1 cellular context compared by ENCODE assay signal in the genomic region with DNA sequence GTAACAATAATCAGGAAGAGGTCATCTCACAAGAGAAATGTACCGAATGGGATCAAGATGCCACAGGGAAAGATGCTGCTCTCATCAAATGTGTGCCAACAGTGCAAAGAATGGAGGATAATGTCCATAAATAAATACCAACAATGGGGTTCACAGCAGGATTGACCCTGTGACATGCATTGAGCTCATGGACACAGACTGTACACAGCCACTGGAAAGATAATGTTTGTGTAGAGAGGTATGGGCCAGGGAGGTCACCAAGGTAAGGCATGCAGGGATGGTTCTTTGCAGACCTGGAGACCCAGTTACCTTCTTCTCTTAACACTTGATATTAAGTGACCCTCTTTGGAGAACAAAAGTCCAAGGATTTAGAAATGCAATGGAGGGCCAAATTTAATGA.
TF ChIP-seq lines count a peak whose summit lies in the region.

No MANE protein-coding gene starts in this region.

TF ChIP-seq in GM23338, 12 proteins besides CTCF, POLR2A, EP300 and RAD21 (continued from another document):
- TF ChIP-seq, protein P1, sequence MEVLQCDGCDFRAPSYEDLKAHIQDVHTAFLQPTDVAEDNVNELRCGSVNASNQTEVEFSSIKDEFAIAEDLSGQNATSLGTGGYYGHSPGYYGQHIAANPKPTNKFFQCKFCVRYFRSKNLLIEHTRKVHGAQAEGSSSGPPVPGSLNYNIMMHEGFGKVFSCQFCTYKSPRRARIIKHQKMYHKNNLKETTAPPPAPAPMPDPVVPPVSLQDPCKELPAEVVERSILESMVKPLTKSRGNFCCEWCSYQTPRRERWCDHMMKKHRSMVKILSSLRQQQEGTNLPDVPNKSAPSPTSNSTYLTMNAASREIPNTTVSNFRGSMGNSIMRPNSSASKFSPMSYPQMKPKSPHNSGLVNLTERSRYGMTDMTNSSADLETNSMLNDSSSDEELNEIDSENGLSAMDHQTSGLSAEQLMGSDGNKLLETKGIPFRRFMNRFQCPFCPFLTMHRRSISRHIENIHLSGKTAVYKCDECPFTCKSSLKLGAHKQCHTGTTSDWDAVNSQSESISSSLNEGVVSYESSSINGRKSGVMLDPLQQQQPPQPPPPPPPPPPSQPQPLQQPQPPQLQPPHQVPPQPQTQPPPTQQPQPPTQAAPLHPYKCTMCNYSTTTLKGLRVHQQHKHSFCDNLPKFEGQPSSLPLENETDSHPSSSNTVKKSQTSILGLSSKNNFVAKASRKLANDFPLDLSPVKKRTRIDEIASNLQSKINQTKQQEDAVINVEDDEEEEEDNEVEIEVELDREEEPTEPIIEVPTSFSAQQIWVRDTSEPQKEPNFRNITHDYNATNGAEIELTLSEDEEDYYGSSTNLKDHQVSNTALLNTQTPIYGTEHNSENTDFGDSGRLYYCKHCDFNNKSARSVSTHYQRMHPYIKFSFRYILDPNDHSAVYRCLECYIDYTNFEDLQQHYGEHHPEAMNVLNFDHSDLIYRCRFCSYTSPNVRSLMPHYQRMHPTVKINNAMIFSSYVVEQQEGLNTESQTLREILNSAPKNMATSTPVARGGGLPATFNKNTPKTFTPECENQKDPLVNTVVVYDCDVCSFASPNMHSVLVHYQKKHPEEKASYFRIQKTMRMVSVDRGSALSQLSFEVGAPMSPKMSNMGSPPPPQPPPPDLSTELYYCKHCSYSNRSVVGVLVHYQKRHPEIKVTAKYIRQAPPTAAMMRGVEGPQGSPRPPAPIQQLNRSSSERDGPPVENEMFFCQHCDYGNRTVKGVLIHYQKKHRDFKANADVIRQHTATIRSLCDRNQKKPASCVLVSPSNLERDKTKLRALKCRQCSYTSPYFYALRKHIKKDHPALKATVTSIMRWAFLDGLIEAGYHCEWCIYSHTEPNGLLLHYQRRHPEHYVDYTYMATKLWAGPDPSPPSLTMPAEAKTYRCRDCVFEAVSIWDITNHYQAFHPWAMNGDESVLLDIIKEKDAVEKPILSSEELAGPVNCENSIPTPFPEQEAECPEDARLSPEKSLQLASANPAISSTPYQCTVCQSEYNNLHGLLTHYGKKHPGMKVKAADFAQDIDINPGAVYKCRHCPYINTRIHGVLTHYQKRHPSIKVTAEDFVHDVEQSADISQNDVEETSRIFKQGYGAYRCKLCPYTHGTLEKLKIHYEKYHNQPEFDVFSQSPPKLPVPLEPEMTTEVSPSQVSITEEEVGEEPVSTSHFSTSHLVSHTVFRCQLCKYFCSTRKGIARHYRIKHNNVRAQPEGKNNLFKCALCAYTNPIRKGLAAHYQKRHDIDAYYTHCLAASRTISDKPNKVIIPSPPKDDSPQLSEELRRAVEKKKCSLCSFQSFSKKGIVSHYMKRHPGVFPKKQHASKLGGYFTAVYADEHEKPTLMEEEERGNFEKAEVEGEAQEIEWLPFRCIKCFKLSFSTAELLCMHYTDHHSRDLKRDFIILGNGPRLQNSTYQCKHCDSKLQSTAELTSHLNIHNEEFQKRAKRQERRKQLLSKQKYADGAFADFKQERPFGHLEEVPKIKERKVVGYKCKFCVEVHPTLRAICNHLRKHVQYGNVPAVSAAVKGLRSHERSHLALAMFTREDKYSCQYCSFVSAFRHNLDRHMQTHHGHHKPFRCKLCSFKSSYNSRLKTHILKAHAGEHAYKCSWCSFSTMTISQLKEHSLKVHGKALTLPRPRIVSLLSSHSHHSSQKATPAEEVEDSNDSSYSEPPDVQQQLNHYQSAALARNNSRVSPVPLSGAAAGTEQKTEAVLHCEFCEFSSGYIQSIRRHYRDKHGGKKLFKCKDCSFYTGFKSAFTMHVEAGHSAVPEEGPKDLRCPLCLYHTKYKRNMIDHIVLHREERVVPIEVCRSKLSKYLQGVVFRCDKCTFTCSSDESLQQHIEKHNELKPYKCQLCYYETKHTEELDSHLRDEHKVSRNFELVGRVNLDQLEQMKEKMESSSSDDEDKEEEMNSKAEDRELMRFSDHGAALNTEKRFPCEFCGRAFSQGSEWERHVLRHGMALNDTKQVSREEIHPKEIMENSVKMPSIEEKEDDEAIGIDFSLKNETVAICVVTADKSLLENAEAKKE (CRISPR knock-in tag; IDR thresholded peaks at IDR 0.05) = no peak
- TF ChIP-seq ZNF331 (CRISPR knock-in tag; IDR thresholded peaks at IDR 0.05; ENCODE audit: low read depth) (no peak), NANOG (IDR thresholded peaks at IDR 0.05; ENCODE audit: borderline replicate concordance) (no peak), JUNB (IDR thresholded peaks at IDR 0.05; ENCODE audit: unreplicated experiment) (no peak), POLR2AphosphoS5 (IDR thresholded peaks at IDR 0.05; ENCODE audit: low read depth) (no peak), CREB1 (CRISPR knock-in tag; IDR thresholded peaks at IDR 0.05; ENCODE audit: low read depth) (no peak)
- TF ChIP-seq, protein P2, sequence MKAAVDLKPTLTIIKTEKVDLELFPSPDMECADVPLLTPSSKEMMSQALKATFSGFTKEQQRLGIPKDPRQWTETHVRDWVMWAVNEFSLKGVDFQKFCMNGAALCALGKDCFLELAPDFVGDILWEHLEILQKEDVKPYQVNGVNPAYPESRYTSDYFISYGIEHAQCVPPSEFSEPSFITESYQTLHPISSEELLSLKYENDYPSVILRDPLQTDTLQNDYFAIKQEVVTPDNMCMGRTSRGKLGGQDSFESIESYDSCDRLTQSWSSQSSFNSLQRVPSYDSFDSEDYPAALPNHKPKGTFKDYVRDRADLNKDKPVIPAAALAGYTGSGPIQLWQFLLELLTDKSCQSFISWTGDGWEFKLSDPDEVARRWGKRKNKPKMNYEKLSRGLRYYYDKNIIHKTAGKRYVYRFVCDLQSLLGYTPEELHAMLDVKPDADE (IDR thresholded peaks at IDR 0.05) = no peak
TF ChIP-seq in GM23338: peak in this region for 0.
